Comparison of ENCODE assay signal across 38 cellular contexts in the genomic region with DNA sequence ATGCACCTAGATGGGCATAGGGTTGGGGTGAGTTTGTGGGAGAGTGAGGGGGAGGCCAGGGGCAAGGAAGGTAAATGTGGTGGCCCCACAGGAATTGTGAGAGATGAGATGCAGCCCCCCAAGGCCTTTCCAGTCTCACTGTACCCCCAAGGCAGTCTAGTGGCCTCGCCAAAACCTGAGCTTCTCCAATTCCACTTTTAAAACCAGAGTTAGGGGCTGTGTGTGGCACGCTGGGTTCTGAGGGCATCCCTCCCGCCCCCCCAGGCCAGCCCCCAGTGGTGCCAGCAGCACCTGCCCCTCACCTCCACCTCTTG. TPM values are rescaled to one million over a fixed set of nuclear protein-coding genes. Genes with fewer than 3 reads are reported as not detected.
"Had no signal": no experiment of that assay in that cellular context is flagged by ENCODE, and none has a peak within 500 bp of the region (broad histone marks: within the 10 kb centered on the region; RNA-seq: fewer than 3 reads in every experiment).

No MANE protein-coding gene starts in this region.

- H3K27me3 ChIP-seq: adrenal gland, body of pancreas, brain microvascular endothelial cell, breast epithelium had no signal

- H3K36me3 ChIP-seq: adrenal gland, brain microvascular endothelial cell, breast epithelium had no signal

- H3K36me3 Mint-ChIP-seq: activated CD4-positive, alpha-beta memory T cell treated with anti-CD3 and anti-CD28 coated beads for 36 hours; activated naive CD4-positive, alpha-beta T cell treated with anti-CD3 and anti-CD28 coated beads, Interleukin-2, amount 50 U/mL, for 72 hours; activated naive CD8-positive, alpha-beta T cell treated with anti-CD3 and anti-CD28 coated beads for 36 hours had no signal

- FAIRE-seq: astrocyte, TTC549 had no signal

- H3K9me3 Mint-ChIP-seq: activated B cell treated with CpG ODN at 0.5 μM for 24 hours; activated CD4-positive, alpha-beta memory T cell treated with anti-CD3 and anti-CD28 coated beads for 36 hours; activated CD4-positive, alpha-beta T cell treated with anti-CD3 and anti-CD28 coated beads, Interleukin-2, amount 10 ng/mL, durations not matched to agents 24 days and 14 days; activated CD8-positive, alpha-beta T cell treated with anti-CD3 and anti-CD28 coated beads for 36 hours; activated naive CD4-positive, alpha-beta T cell treated with anti-CD3 and anti-CD28 coated beads for 36 hours; activated naive CD4-positive, alpha-beta T cell treated with anti-CD3 and anti-CD28 coated beads, Interleukin-2, amount 50 U/mL, for 72 hours; activated naive CD8-positive, alpha-beta T cell treated with anti-CD3 and anti-CD28 coated beads for 36 hours; activated T-cell treated with anti-CD3 and anti-CD28 coated beads, Interleukin-2, amount 50 U/mL, for 4 hours; activated T-cell treated with anti-CD3 and anti-CD28 coated beads, Interleukin-2, amount 50 U/mL, for 72 hours; activated T-helper 1 cell treated with anti-CD3 and anti-CD28 coated beads, Interleukin-12 subunit alpha, Interleukin-12 subunit beta, Interleukin-2, Interleukin-4 antibody, amounts not matched to agents 30 ng/mL and 10 ng/mL and 1 ng/mL, durations not matched to agents 14 hours and 24 hours and 36 hours; activated T-helper 17 cell treated with anti-CD3 and anti-CD28 coated beads, Interleukin-2, amount 50 U/mL, for 72 hours; T-helper 1 cell treated with Interleukin-12 subunit alpha and Interleukin-12 subunit beta and Interleukin-4 antibody, amounts not matched to agents 30 μg/mL and 1 μg/mL, for 36 hours; T-helper 2 cell treated with Interferon-gamma antibody and Interleukin-4, amounts not matched to agents 5 μg/mL and 100 μg/mL, for 36 hours had no signal

- H3K4me3 Mint-ChIP-seq: activated B cell treated with CpG ODN at 0.5 μM for 24 hours; activated CD4-positive, alpha-beta memory T cell treated with anti-CD3 and anti-CD28 coated beads for 36 hours; activated CD4-positive, alpha-beta T cell treated with anti-CD3 and anti-CD28 coated beads, Interleukin-2, amount 10 ng/mL, durations not matched to agents 24 days and 14 days; activated CD8-positive, alpha-beta T cell treated with anti-CD3 and anti-CD28 coated beads for 36 hours; activated naive CD4-positive, alpha-beta T cell treated with anti-CD3 and anti-CD28 coated beads for 36 hours; activated naive CD8-positive, alpha-beta T cell treated with anti-CD3 and anti-CD28 coated beads for 36 hours; activated T-cell treated with anti-CD3 and anti-CD28 coated beads, Interleukin-2, amount 50 U/mL, for 4 hours; activated T-cell treated with anti-CD3 and anti-CD28 coated beads, Interleukin-2, amount 50 U/mL, for 72 hours; activated T-helper 1 cell treated with anti-CD3 and anti-CD28 coated beads, Interleukin-12 subunit alpha, Interleukin-12 subunit beta, Interleukin-2, Interleukin-4 antibody, amounts not matched to agents 30 ng/mL and 10 ng/mL and 1 ng/mL, durations not matched to agents 14 hours and 24 hours and 36 hours; activated T-helper 17 cell treated with anti-CD3 and anti-CD28 coated beads, Interleukin-2, amount 50 U/mL, for 72 hours; T-helper 1 cell treated with Interleukin-12 subunit alpha and Interleukin-12 subunit beta and Interleukin-4 antibody, amounts not matched to agents 30 μg/mL and 1 μg/mL, for 36 hours; T-helper 2 cell treated with Interferon-gamma antibody and Interleukin-4, amounts not matched to agents 5 μg/mL and 100 μg/mL, for 36 hours had no signal

- H3K4me3 ChIP-seq: adrenal gland, body of pancreas, breast epithelium had no signal

- H3K9me3 ChIP-seq: adrenal gland, body of pancreas, breast epithelium had no signal

- H3K4me1 ChIP-seq: adrenal gland, breast epithelium had no signal

- H3K27ac Mint-ChIP-seq: activated B cell treated with CpG ODN at 0.5 μM for 24 hours; activated CD4-positive, alpha-beta memory T cell treated with anti-CD3 and anti-CD28 coated beads for 36 hours; activated CD4-positive, alpha-beta T cell treated with anti-CD3 and anti-CD28 coated beads, Interleukin-2, amount 10 ng/mL, durations not matched to agents 24 days and 14 days; activated CD8-positive, alpha-beta T cell treated with anti-CD3 and anti-CD28 coated beads for 36 hours; activated naive CD4-positive, alpha-beta T cell treated with anti-CD3 and anti-CD28 coated beads for 36 hours; activated naive CD4-positive, alpha-beta T cell treated with anti-CD3 and anti-CD28 coated beads, Interleukin-2, amount 50 U/mL, for 72 hours; activated naive CD8-positive, alpha-beta T cell treated with anti-CD3 and anti-CD28 coated beads for 36 hours; activated T-cell treated with anti-CD3 and anti-CD28 coated beads, Interleukin-2, amount 50 U/mL, for 72 hours; activated T-helper 1 cell treated with anti-CD3 and anti-CD28 coated beads, Interleukin-12 subunit alpha, Interleukin-12 subunit beta, Interleukin-2, Interleukin-4 antibody, amounts not matched to agents 30 ng/mL and 10 ng/mL and 1 ng/mL, durations not matched to agents 14 hours and 24 hours and 36 hours; activated T-helper 17 cell treated with anti-CD3 and anti-CD28 coated beads, Interleukin-2, amount 50 U/mL, for 72 hours; T-helper 1 cell treated with Interleukin-12 subunit alpha and Interleukin-12 subunit beta and Interleukin-4 antibody, amounts not matched to agents 30 μg/mL and 1 μg/mL, for 36 hours; T-helper 2 cell treated with Interferon-gamma antibody and Interleukin-4, amounts not matched to agents 5 μg/mL and 100 μg/mL, for 36 hours had no signal

- H3K27ac ChIP-seq: adrenal gland, body of pancreas, brain microvascular endothelial cell, breast epithelium, VCaP had no signal

- ATAC-seq: activated CD8-positive, alpha-beta T cell treated with anti-CD3 and anti-CD28 coated beads for 36 hours; activated naive CD4-positive, alpha-beta T cell treated with anti-CD3 and anti-CD28 coated beads, Interleukin-2, amount 50 U/mL, for 72 hours; activated T-cell treated with anti-CD3 and anti-CD28 coated beads, Interleukin-2, amount 50 U/mL, for 4 hours; activated T-cell treated with anti-CD3 and anti-CD28 coated beads, Interleukin-2, amount 50 U/mL, for 72 hours; activated T-helper 17 cell treated with anti-CD3 and anti-CD28 coated beads, Interleukin-2, amount 50 U/mL, for 72 hours; body of pancreas had no signal

- H3K4me1 Mint-ChIP-seq: activated B cell treated with CpG ODN at 0.5 μM for 24 hours; activated CD4-positive, alpha-beta T cell treated with anti-CD3 and anti-CD28 coated beads, Interleukin-2, amount 10 ng/mL, durations not matched to agents 24 days and 14 days; activated naive CD8-positive, alpha-beta T cell treated with anti-CD3 and anti-CD28 coated beads for 36 hours; activated T-helper 17 cell treated with anti-CD3 and anti-CD28 coated beads, Interleukin-2, amount 50 U/mL, for 72 hours had no signal

- DNase-seq: activated B cell treated with CpG ODN at 0.5 μM for 24 hours; activated CD4-positive, alpha-beta memory T cell treated with anti-CD3 and anti-CD28 coated beads for 36 hours; activated CD4-positive, alpha-beta T cell treated with anti-CD3 and anti-CD28 coated beads for 4 hours; activated CD4-positive, alpha-beta T cell treated with anti-CD3 and anti-CD28 coated beads, Interleukin-2, amount 10 ng/mL, durations not matched to agents 24 days and 14 days; activated CD4-positive, alpha-beta T cell treated with anti-CD3 and anti-CD28 coated beads, Interleukin-2, amount 50 U/mL, for 1 hour; activated CD4-positive, alpha-beta T cell treated with anti-CD3 and anti-CD28 coated beads, Interleukin-2, amount 50 U/mL, for 4 hours; activated CD4-positive, CD25-positive, alpha-beta regulatory T cell treated with anti-CD3 and anti-CD28 coated beads, Interleukin-2, amount 50 U/mL, for 72 hours; activated CD8-positive, alpha-beta memory T cell treated with anti-CD3 and anti-CD28 coated beads, Interleukin-2, amount 50 U/mL, for 4 hours; activated CD8-positive, alpha-beta T cell treated with anti-CD3 and anti-CD28 coated beads for 36 hours; activated gamma-delta T cell treated with Interleukin-2 at 50 U/mL for 16 hours; activated naive CD4-positive, alpha-beta T cell; activated naive CD4-positive, alpha-beta T cell treated with anti-CD3 and anti-CD28 coated beads for 36 hours; activated naive CD4-positive, alpha-beta T cell treated with anti-CD3 and anti-CD28 coated beads, Interleukin-2, amount 50 U/mL, for 16 hours; activated naive CD8-positive, alpha-beta T cell treated with anti-CD3 and anti-CD28 coated beads for 36 hours; activated T-cell treated with anti-CD3 and anti-CD28 coated beads for 4 hours; activated T-cell treated with anti-CD3 and anti-CD28 coated beads, Interleukin-2, amount 50 U/mL, for 1 hour; activated T-cell treated with anti-CD3 and anti-CD28 coated beads, Interleukin-2, amount 50 U/mL, for 4 hours; activated T-cell treated with anti-CD3 and anti-CD28 coated beads, Interleukin-2, amount 50 U/mL, for 72 hours; amniotic stem cell; body of pancreas; brain microvascular endothelial cell; central memory CD4-positive, alpha-beta T cell; T-helper 1 cell; T-helper 2 cell; T-helper 9 cell had no signal

RNA-seq across cellular contexts. Expression of gene KCNC1, which starts 40.4 kb away (rescaled TPM):
- total RNA-seq: activated B cell treated with CpG ODN at 0.5 μM for 24 hours; activated CD4-positive, alpha-beta memory T cell treated with anti-CD3 and anti-CD28 coated beads for 36 hours; activated CD4-positive, alpha-beta T cell treated with anti-CD3 and anti-CD28 coated beads, Interleukin-2, amount 10 ng/mL, durations not matched to agents 24 days and 14 days; activated CD8-positive, alpha-beta memory T cell treated with anti-CD3 and anti-CD28 coated beads for 36 hours; activated CD8-positive, alpha-beta T cell treated with anti-CD3 and anti-CD28 coated beads for 36 hours; activated naive CD4-positive, alpha-beta T cell treated with anti-CD3 and anti-CD28 coated beads for 36 hours; activated naive CD4-positive, alpha-beta T cell treated with anti-CD3 and anti-CD28 coated beads, Interleukin-2, amount 50 U/mL, for 72 hours; activated naive CD8-positive, alpha-beta T cell treated with anti-CD3 and anti-CD28 coated beads for 36 hours; activated T-cell treated with anti-CD3 and anti-CD28 coated beads, Interleukin-2, amount 50 U/mL, for 4 hours; activated T-cell treated with anti-CD3 and anti-CD28 coated beads, Interleukin-2, amount 50 U/mL, for 72 hours; activated T-helper 1 cell treated with anti-CD3 and anti-CD28 coated beads, Interleukin-12 subunit alpha, Interleukin-12 subunit beta, Interleukin-2, Interleukin-4 antibody, amounts not matched to agents 30 ng/mL and 10 ng/mL and 1 ng/mL, durations not matched to agents 14 hours and 24 hours and 36 hours; activated T-helper 17 cell treated with anti-CD3 and anti-CD28 coated beads, Interleukin-2, amount 50 U/mL, for 72 hours; aorta had no signal
- polyA plus RNA-seq: aorta had no signal

RNA-seq across cellular contexts. Expression of gene MYOD1, which starts 55.6 kb away (rescaled TPM):
- total RNA-seq: activated B cell treated with CpG ODN at 0.5 μM for 24 hours; activated CD4-positive, alpha-beta memory T cell treated with anti-CD3 and anti-CD28 coated beads for 36 hours; activated CD4-positive, alpha-beta T cell treated with anti-CD3 and anti-CD28 coated beads, Interleukin-2, amount 10 ng/mL, durations not matched to agents 24 days and 14 days; activated CD8-positive, alpha-beta memory T cell treated with anti-CD3 and anti-CD28 coated beads for 36 hours; activated CD8-positive, alpha-beta T cell treated with anti-CD3 and anti-CD28 coated beads for 36 hours; activated naive CD4-positive, alpha-beta T cell treated with anti-CD3 and anti-CD28 coated beads for 36 hours; activated naive CD4-positive, alpha-beta T cell treated with anti-CD3 and anti-CD28 coated beads, Interleukin-2, amount 50 U/mL, for 72 hours; activated naive CD8-positive, alpha-beta T cell treated with anti-CD3 and anti-CD28 coated beads for 36 hours; activated T-cell treated with anti-CD3 and anti-CD28 coated beads, Interleukin-2, amount 50 U/mL, for 4 hours; activated T-cell treated with anti-CD3 and anti-CD28 coated beads, Interleukin-2, amount 50 U/mL, for 72 hours; activated T-helper 1 cell treated with anti-CD3 and anti-CD28 coated beads, Interleukin-12 subunit alpha, Interleukin-12 subunit beta, Interleukin-2, Interleukin-4 antibody, amounts not matched to agents 30 ng/mL and 10 ng/mL and 1 ng/mL, durations not matched to agents 14 hours and 24 hours and 36 hours; activated T-helper 17 cell treated with anti-CD3 and anti-CD28 coated beads, Interleukin-2, amount 50 U/mL, for 72 hours; adrenal gland; aorta; astrocyte; body of pancreas; breast epithelium; cardiac septum had no signal
- polyA plus RNA-seq: adrenal gland, aorta had no signal
